ENCODE assay signal across 10 cellular contexts in the genomic region with DNA sequence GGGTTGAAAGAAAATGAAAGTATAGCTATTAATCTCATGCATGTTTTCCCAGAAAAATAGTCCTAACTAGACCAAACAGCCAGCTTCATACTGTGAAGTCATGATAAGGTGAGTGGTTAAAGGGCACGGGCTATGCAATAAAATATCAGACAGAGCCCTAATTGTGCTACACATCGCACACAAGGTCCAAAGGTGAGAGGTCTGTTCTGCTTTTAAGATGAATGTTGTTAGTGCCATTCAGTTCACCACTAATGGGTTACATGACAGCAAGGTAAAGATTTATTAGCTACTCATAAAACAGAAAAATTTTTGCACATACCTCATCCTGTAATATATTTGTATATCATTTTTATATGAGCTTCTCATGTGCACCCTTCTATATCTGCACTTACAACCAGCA.
DNase-seq lines count a peak whose midpoint lies in the region; ATAC-seq and TF ChIP-seq lines count a peak whose summit lies in the region.
"Had no signal": no experiment of that assay in that cellular context is flagged by ENCODE, and none has a peak within 500 bp of the region (broad histone marks: within the 10 kb centered on the region; RNA-seq: fewer than 3 reads in every experiment).

No MANE protein-coding gene starts in this region.

- H3K9me3 Mint-ChIP-seq in stimulated activated naive CD8-positive, alpha-beta T cell treated with anti-CD3 and anti-CD28 coated beads, Interleukin-15, Interleukin-2, amounts not matched to agents 100 ng/mL and 50 ng/mL, for 24 hours: no peaks in the 10 kb centered on the region

- no peak for DNase-seq in stimulated activated naive CD8-positive, alpha-beta T cell treated with anti-CD3 and anti-CD28 coated beads, Interleukin-15, Interleukin-2, amounts not matched to agents 100 U/mL and 50 U/mL, for 24 hours
- DNase-seq in left lobe of liver (ENCODE audit: low spot score) (no peak), upper lobe of left lung (no peak), GM19238 (ENCODE audit: insufficient read length, low spot score) (no peak), foreskin fibroblast (no peak), AML-193 (lab: John Stamatoyannopoulos, UW) (no peak)
- DNase-seq: NCI-H1092 had no signal

- no peak for TF ChIP-seq CTCF in VCaP (conservative IDR thresholded peaks at IDR 0.05)
- no peak for TF ChIP-seq CTCF in upper lobe of left lung (IDR thresholded peaks at IDR 0.05)
- no peak for TF ChIP-seq CTCF in foreskin fibroblast (IDR thresholded peaks at IDR 0.05; ENCODE audit: low read depth, low read length)

- no peaks in the 10 kb centered on the region for H3K9me3 ChIP-seq in upper lobe of left lung

- no peaks in the 10 kb centered on the region for H3K27me3 Mint-ChIP-seq in stimulated activated naive CD8-positive, alpha-beta T cell treated with anti-CD3 and anti-CD28 coated beads, Interleukin-15, Interleukin-2, amounts not matched to agents 100 ng/mL and 50 ng/mL, for 24 hours

- peak overlapping the region; percentile 96 for H3K27ac Mint-ChIP-seq in stimulated activated naive CD8-positive, alpha-beta T cell treated with anti-CD3 and anti-CD28 coated beads, Interleukin-15, Interleukin-2, amounts not matched to agents 100 ng/mL and 50 ng/mL, for 24 hours

- peak overlapping the region; percentile 41; the same call in 1 of the 2 replicates for H3K27ac ChIP-seq in VCaP
- peak overlapping the region in 3 of 4 donors; percentile 27 to 57 (median 35) for H3K27ac ChIP-seq in upper lobe of left lung
- H3K27ac ChIP-seq: C4-2B had no signal

- WGBS in upper lobe of left lung, 2 donors: 38 to 42% methylated on average over 2 of the region's 2 CpGs

- TF ChIP-seq EP300 in upper lobe of left lung (IDR thresholded peaks at IDR 0.05): no peak

- no peak for TF ChIP-seq POLR2A in upper lobe of left lung (IDR thresholded peaks at IDR 0.05)

- peak overlapping the region; percentile 67 for H3K4me3 Mint-ChIP-seq in stimulated activated naive CD8-positive, alpha-beta T cell treated with anti-CD3 and anti-CD28 coated beads, Interleukin-15, Interleukin-2, amounts not matched to agents 100 ng/mL and 50 ng/mL, for 24 hours

- peaks cover 65% of the 10 kb centered on the region for H3K4me1 Mint-ChIP-seq in stimulated activated naive CD8-positive, alpha-beta T cell treated with anti-CD3 and anti-CD28 coated beads, Interleukin-15, Interleukin-2, amounts not matched to agents 100 ng/mL and 50 ng/mL, for 24 hours (ENCODE audit: low read depth)

- peaks cover 0 to 15% (median 0%) of the 10 kb centered on the region in 4 donors for H3K36me3 ChIP-seq in upper lobe of left lung

- no peaks in the 10 kb centered on the region for H3K36me3 Mint-ChIP-seq in stimulated activated naive CD8-positive, alpha-beta T cell treated with anti-CD3 and anti-CD28 coated beads, Interleukin-15, Interleukin-2, amounts not matched to agents 100 ng/mL and 50 ng/mL, for 24 hours (ENCODE audit: low read depth)

- H3K4me3 ChIP-seq in upper lobe of left lung: no peak overlapping the region
- no peak overlapping the region for H3K4me3 ChIP-seq in foreskin fibroblast (ENCODE audit: low read depth in 1 of 2, low read length in 2 of 2)

- no peaks in the 10 kb centered on the region for H3K27me3 ChIP-seq in upper lobe of left lung

- peaks cover 31 to 34% (median 32%) of the 10 kb centered on the region in 4 donors for H3K4me1 ChIP-seq in upper lobe of left lung

- no peak for ATAC-seq in stimulated activated naive CD8-positive, alpha-beta T cell treated with anti-CD3 and anti-CD28 coated beads, Interleukin-15, Interleukin-2, amounts not matched to agents 100 U/mL and 50 U/mL, for 24 hours
- ATAC-seq in left lobe of liver: peak; percentile 33
- no peak for ATAC-seq in upper lobe of left lung (ENCODE audit: low FRiP score in 2 of 2)
